Comparison of ENCODE assay signal across 11 cellular contexts in the genomic region with DNA sequence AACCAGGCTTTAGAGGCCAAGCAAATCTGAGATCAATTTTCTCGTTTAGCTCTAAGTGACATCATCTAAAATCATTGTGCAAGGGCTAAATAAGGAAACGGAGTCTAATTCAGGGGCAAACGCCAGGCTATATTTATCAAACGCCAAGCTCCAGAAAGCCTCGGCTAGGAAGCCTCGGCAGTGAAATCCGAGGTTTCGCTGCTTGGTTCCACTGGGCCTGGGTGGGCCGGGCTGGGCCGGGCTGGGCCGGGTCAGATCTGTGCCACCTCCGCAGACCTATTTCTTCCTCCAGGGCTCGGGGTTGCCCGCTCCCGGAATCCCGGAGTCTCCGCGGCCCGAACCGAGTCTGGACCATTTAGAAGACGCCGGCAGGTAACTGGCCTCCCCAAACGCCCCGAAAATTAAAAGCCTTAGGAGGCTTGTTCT. TPM values are rescaled to one million over a fixed set of nuclear protein-coding genes. Genes with fewer than 3 reads are reported as not detected.
DNase-seq lines count a peak whose midpoint lies in the region; ATAC-seq and TF ChIP-seq lines count a peak whose summit lies in the region.
"Had no signal": no experiment of that assay in that cellular context is flagged by ENCODE, and none has a peak within 500 bp of the region (broad histone marks: within the 10 kb centered on the region; RNA-seq: fewer than 3 reads in every experiment).

No MANE protein-coding gene starts in this region.

- TF ChIP-seq CTCF in MM.1S (IDR thresholded peaks at IDR 0.05; ENCODE audit: low read length) (no peak), fibroblast of lung (conservative IDR thresholded peaks at IDR 0.05 in 1 of 2, IDR thresholded peaks at IDR 0.05 in 1 of 2; ENCODE audit: low read depth in 1 of 2, low read length in 2 of 2) (no peak), neural progenitor cell (IDR thresholded peaks at IDR 0.05) (no peak)

- H3K27me3 ChIP-seq in MM.1S (replicated peaks; ENCODE audit: insufficient read depth, low read length) (no peaks in the 10 kb centered on the region), fibroblast of lung (ENCODE audit: control insufficient read depth, insufficient read depth, low read length) (peaks cover 85% of the 10 kb centered on the region), neural progenitor cell (no peaks in the 10 kb centered on the region)

- in situ Hi-C loops in ACHN (cut with HindIII; ENCODE audit: low pct_ligation_motif_present, low pct_unique_long_range_greater_than_20kb, low sequenced_read_pairs) = no loop called here

- peaks cover 5% of the 10 kb centered on the region for H3K9me3 Mint-ChIP-seq in neural progenitor cell
- no peaks in the 10 kb centered on the region for H3K9me3 Mint-ChIP-seq in effector memory CD8-positive, alpha-beta T cell

- H3K36me3 Mint-ChIP-seq in neural progenitor cell = peaks cover 14% of the 10 kb centered on the region
- no peaks in the 10 kb centered on the region for H3K36me3 Mint-ChIP-seq in effector memory CD8-positive, alpha-beta T cell (ENCODE audit: insufficient read depth)
- H3K36me3 Mint-ChIP-seq: CD8-positive, alpha-beta memory T cell had no signal

- H3F3A ChIP-seq in MM.1S (ENCODE audit: insufficient read depth, low read length) = peaks cover 20% of the 10 kb centered on the region
- peaks cover 97% of the 10 kb centered on the region for H3F3A ChIP-seq in neural progenitor cell (ENCODE audit: low read depth)

- no peaks in the 10 kb centered on the region for H3K9me2 ChIP-seq in MM.1S (replicated peaks; ENCODE audit: insufficient read depth, low read length)

- H3K27me3 Mint-ChIP-seq in neural progenitor cell (ENCODE audit: insufficient read depth, low read depth) = peaks cover 68% of the 10 kb centered on the region
- peaks cover 57 to 88% of the 10 kb centered on the region in 2 donors for H3K27me3 Mint-ChIP-seq in effector memory CD8-positive, alpha-beta T cell

- H3K4me1 ChIP-seq in MM.1S (ENCODE audit: low read length) (no peaks in the 10 kb centered on the region), fibroblast of lung (ENCODE audit: control insufficient read depth, extremely low read depth, insufficient read depth, low read length) (no peaks in the 10 kb centered on the region), neural progenitor cell (peaks cover 6% of the 10 kb centered on the region)

- H4K20me1 ChIP-seq in MM.1S (ENCODE audit: insufficient read depth, low read length) (no peaks in the 10 kb centered on the region), fibroblast of lung (ENCODE audit: control insufficient read depth, extremely low read depth, insufficient read depth, low read length) (no peaks in the 10 kb centered on the region), neural progenitor cell (ENCODE audit: low read depth) (peaks cover 94% of the 10 kb centered on the region)

- H3K9me3 ChIP-seq in MM.1S (replicated peaks; ENCODE audit: insufficient read depth, low read length) (no peaks in the 10 kb centered on the region), fibroblast of lung (ENCODE audit: control insufficient read depth, insufficient read depth, low read depth, low read length) (no peaks in the 10 kb centered on the region), neural progenitor cell (ENCODE audit: low read depth) (no peaks in the 10 kb centered on the region)

- H2AFZ ChIP-seq in MM.1S (ENCODE audit: low read length) = peak overlapping the region; percentile 2; the same call in 1 of the 2 replicates
- H2AFZ ChIP-seq in fibroblast of lung (ENCODE audit: low read length) = no peak overlapping the region
- H2AFZ ChIP-seq in neural progenitor cell (replicated peaks) = no peak overlapping the region

- H3K27ac Mint-ChIP-seq in neural progenitor cell = no peak overlapping the region
- H3K27ac Mint-ChIP-seq in effector memory CD8-positive, alpha-beta T cell = no peak overlapping the region
- H3K27ac Mint-ChIP-seq: CD8-positive, alpha-beta memory T cell had no signal

- H3K4me3 ChIP-seq in MM.1S (ENCODE audit: low read length) = peak overlapping the region; percentile 74
- H3K4me3 ChIP-seq in fibroblast of lung (replicated peaks in 1 of 4; ENCODE audit: control extremely low read depth in 1 of 4, insufficient read depth in 1 of 4, low read depth in 3 of 4, low read length in 4 of 4) = peak overlapping the region in 1 of 4 experiments; percentile 28
- H3K4me3 ChIP-seq in neural progenitor cell = peak overlapping the region; percentile 92

- H3K4me2 ChIP-seq in MM.1S (ENCODE audit: low read depth, low read length) = peak overlapping the region; percentile 8; the same call in 1 of the 2 replicates
- peak overlapping the region; percentile 28 for H3K4me2 ChIP-seq in fibroblast of lung (ENCODE audit: extremely low read depth, insufficient read depth, low read length)
- H3K4me2 ChIP-seq in neural progenitor cell = peak overlapping the region; percentile 98

- peak overlapping the region; percentile 91 for H3K4me3 Mint-ChIP-seq in neural progenitor cell
- H3K4me3 Mint-ChIP-seq in effector memory CD8-positive, alpha-beta T cell = no peak overlapping the region
- H3K4me3 Mint-ChIP-seq: CD8-positive, alpha-beta memory T cell had no signal

- H3K9ac ChIP-seq in MM.1S (ENCODE audit: low read length) (peak overlapping the region; percentile 87), fibroblast of lung (ENCODE audit: insufficient read depth, low read length) (no peak overlapping the region), neural progenitor cell (peak overlapping the region; percentile 62)

- H3K79me2 ChIP-seq in MM.1S (ENCODE audit: low read length) (peaks cover 60% of the 10 kb centered on the region), fibroblast of lung (ENCODE audit: control insufficient read depth, insufficient read depth, low read length) (no peaks in the 10 kb centered on the region), neural progenitor cell (ENCODE audit: low read depth) (peaks cover 100% of the 10 kb centered on the region)

- peaks cover 39% of the 10 kb centered on the region for H3K4me1 Mint-ChIP-seq in neural progenitor cell
- H3K4me1 Mint-ChIP-seq in effector memory CD8-positive, alpha-beta T cell (ENCODE audit: low read depth in 2 of 2) = no peaks in the 10 kb centered on the region

- peaks cover 11% of the 10 kb centered on the region; the same call in 1 of the 2 replicates for H3K36me3 ChIP-seq in MM.1S (replicated peaks; ENCODE audit: insufficient read depth, low read length)
- no peaks in the 10 kb centered on the region for H3K36me3 ChIP-seq in fibroblast of lung (ENCODE audit: control insufficient read depth, insufficient read depth, low read length)
- H3K36me3 ChIP-seq in neural progenitor cell = peaks cover 33% of the 10 kb centered on the region

- H3K27ac ChIP-seq in MM.1S (ENCODE audit: low read length) = peak overlapping the region; percentile 90
- no peak overlapping the region for H3K27ac ChIP-seq in fibroblast of lung (ENCODE audit: insufficient read depth, low read length)
- H3K27ac ChIP-seq in neural progenitor cell = peak overlapping the region; percentile 96

- ATAC-seq in effector memory CD8-positive, alpha-beta T cell (replicated peaks) = no peak

- DNase-seq in ACHN = peak; percentile 17
- DNase-seq in MM.1S = no peak
- peak in 1 of 2 donors; percentile 58 for DNase-seq in fibroblast of lung (ENCODE audit: low read depth in 2 of 2)
- peak; percentile 60 for DNase-seq in neural progenitor cell (ENCODE audit: low spot score)
- DNase-seq in activated naive CD4-positive, alpha-beta T cell (lab: John Stamatoyannopoulos, UW) = no peak
- no peak for DNase-seq in effector memory CD8-positive, alpha-beta T cell
- DNase-seq in effector CD4-positive, alpha-beta T cell = no peak
- DNase-seq in middle frontal gyrus (ENCODE audit: extremely low spot score, low spot score) = no peak
- DNase-seq: activated CD4-positive, alpha-beta T cell treated with anti-CD3 and anti-CD28 coated beads for 48 hours; CD8-positive, alpha-beta memory T cell; RPMI8226 had no signal

RNA-seq across cellular contexts. Expression of gene FEZF1, which starts 0.5 kb away (rescaled TPM):
- total RNA-seq in fibroblast of lung (not detected in 2 replicates), neural progenitor cell (ENCODE audit: low replicate concordance) (330 and 467 TPM in 2 replicates)
- not detected in 2 replicates for polyA plus RNA-seq in fibroblast of lung
- polyA plus RNA-seq in fibroblast of lung (2012) = not detected in 2 replicates
- not detected in 2 replicates for polyA minus RNA-seq in fibroblast of lung (ENCODE audit: low replicate concordance)
- total RNA-seq: CD8-positive, alpha-beta memory T cell had no signal
- polyA plus RNA-seq: CD8-positive, alpha-beta memory T cell had no signal

Comparison
In these comparisons a context has a peak if more than half of its experiments do, and no peak if none do; other contexts are left out.
1. DNase-seq: peak in ACHN (single experiment) and neural progenitor cell (single experiment); none in MM.1S (single experiment), activated naive CD4-positive, alpha-beta T cell (0 of 4), effector memory CD8-positive, alpha-beta T cell (0 of 3), effector CD4-positive, alpha-beta T cell (single experiment) and middle frontal gyrus (single experiment).
2. H3K4me2 ChIP-seq: peak in every context shown above with its lines; median percentile 98 in neural progenitor cell; 28 in fibroblast of lung; 8 in MM.1S.
3. RNA of gene FEZF1, which starts 0.5 kb away (total RNA-seq): 330 to 467 TPM in neural progenitor cell; not detected in fibroblast of lung; every median in the first group is over 100 times any median in the second.